23 cellular contexts compared by ENCODE assay signal in genomic region chr16:56493131-56493530, GRCh38. TPM values are rescaled to one million over a fixed set of nuclear protein-coding genes. Genes with fewer than 3 reads are reported as not detected.
DNase-seq lines count a peak whose midpoint lies in the region; ATAC-seq, FAIRE-seq and TF ChIP-seq lines count a peak whose summit lies in the region.
"Had no signal": no experiment of that assay in that cellular context is flagged by ENCODE, and none has a peak within 500 bp of the region (broad histone marks: within the 10 kb centered on the region; RNA-seq: fewer than 3 reads in every experiment).

No MANE protein-coding gene starts in this region.

- H3K27ac ChIP-seq in HepG2 (ENCODE audit: extremely low read length, insufficient read depth, low read length) (no peak overlapping the region), right lobe of liver (no peak overlapping the region)
- H3K27ac ChIP-seq: HL-60, RWPE1 had no signal

- ATAC-seq in HepG2: peak; percentile 83
- no peak for ATAC-seq in right lobe of liver
- ATAC-seq in stimulated activated naive CD8-positive, alpha-beta T cell treated with anti-CD3 and anti-CD28 coated beads, Interleukin-15, Interleukin-2, amounts not matched to agents 100 U/mL and 50 U/mL, for 24 hours: no peak
- no peak for ATAC-seq in naive thymus-derived CD8-positive, alpha-beta T cell

- H3K9me3 Mint-ChIP-seq in naive thymus-derived CD8-positive, alpha-beta T cell: no peaks in the 10 kb centered on the region

- no peak overlapping the region for H3K4me3 Mint-ChIP-seq in naive thymus-derived CD8-positive, alpha-beta T cell

- H3K9me3 ChIP-seq in HepG2 (ENCODE audit: low read length) (no peaks in the 10 kb centered on the region), right lobe of liver (no peaks in the 10 kb centered on the region), adipocyte (ENCODE audit: control insufficient read depth, low read length) (no peaks in the 10 kb centered on the region)
- H3K9me3 ChIP-seq: MG63 had no signal

- no peak overlapping the region for H3K27ac Mint-ChIP-seq in naive thymus-derived CD8-positive, alpha-beta T cell

- H3K79me2 ChIP-seq in HepG2 (ENCODE audit: insufficient read depth, low read length): no peaks in the 10 kb centered on the region

- no peak for TF ChIP-seq EP300 in HepG2 (IDR thresholded peaks at IDR 0.05; ENCODE audit: low read depth in 2 of 2, low read length in 2 of 2)
- no peak for TF ChIP-seq EP300 in HepG2 (CRISPR knock-in tag; IDR thresholded peaks at IDR 0.05; ENCODE audit: borderline replicate concordance)

- H2AFZ ChIP-seq in HepG2 (ENCODE audit: low read length): no peak overlapping the region

- peaks cover 0 to 63% (median 24%) of the 10 kb centered on the region in 3 donors for H3K36me3 Mint-ChIP-seq in naive thymus-derived CD8-positive, alpha-beta T cell

- TF ChIP-seq RAD21 in HepG2 (CRISPR knock-in tag; IDR thresholded peaks at IDR 0.05): no peak

- POLR2A ChIA-PET in HepG2 (lab: Yijun Ruan, JAX): interaction anchor here (0.6 kb wide), 1 partner anchor 93 kb away, joined by 3 read pairs; no protein-coding TSS in a partner anchor
- POLR2A ChIA-PET in naive thymus-derived CD8-positive, alpha-beta T cell (lab: Charles Lee): no interaction called here

- H3K4me1 Mint-ChIP-seq in naive thymus-derived CD8-positive, alpha-beta T cell: peaks cover 0 to 2% (median 0%) of the 10 kb centered on the region in 4 donors

- no peaks in the 10 kb centered on the region for H3K27me3 ChIP-seq in HepG2 (ENCODE audit: control insufficient read depth in 1 of 2, insufficient read depth in 2 of 2, low read length in 2 of 2)
- no peaks in the 10 kb centered on the region for H3K27me3 ChIP-seq in right lobe of liver
- no peaks in the 10 kb centered on the region for H3K27me3 ChIP-seq in adipocyte (replicated peaks; ENCODE audit: control insufficient read depth, insufficient read depth, low read length)
- H3K27me3 ChIP-seq: MG63 had no signal

- DNase-seq in HepG2 (ENCODE audit: low spot score) (peak; percentile 51), right lobe of liver (no peak), adipocyte (ENCODE audit: low read depth) (peak; percentile 23), epithelial cell of esophagus (ENCODE audit: low read depth) (peak; percentile 35), NCI-H2081 (lab: John Stamatoyannopoulos, UW) (no peak), NCI-H510A treated with DMSO at 0.1 percent for 48 hours (lab: John Stamatoyannopoulos, UW) (no peak)
- no peak for DNase-seq in stimulated activated naive CD8-positive, alpha-beta T cell treated with anti-CD3 and anti-CD28 coated beads, Interleukin-15, Interleukin-2, amounts not matched to agents 100 U/mL and 50 U/mL, for 24 hours
- no peak for DNase-seq in naive thymus-derived CD8-positive, alpha-beta T cell
- DNase-seq: 8988T, ACHN, DMS153, DND-41, GOT3, HCEC 1CT, KBM-7, MG63, NCI-H2029 treated with DMSO at 0.1 percent for 48 hours, NCI-H2227 treated with DMSO at 0.1 percent for 48 hours, NCI-H69, SHP77 had no signal

- in situ Hi-C loops in HepG2 (cut with HindIII; ENCODE audit: extremely low pct_ligation_motif_present, low pct_unique_long_range_greater_than_20kb): no loop called here

- WGBS in HepG2 (ENCODE audit: low lambda C conversion rate): 20% methylated on average over 2 of the region's 2 CpGs
- 35% methylated on average over 2 of the region's 2 CpGs for WGBS in right lobe of liver (ENCODE audit: insufficient coverage, low coverage, low lambda C conversion rate, missing lambda C conversion rate)

- CTCF ChIA-PET in HepG2 (lab: Yijun Ruan, JAX; ENCODE audit: low intra/inter-chr PET ratio, low total read pairs): no interaction called here

- no peaks in the 10 kb centered on the region for H3K27me3 Mint-ChIP-seq in naive thymus-derived CD8-positive, alpha-beta T cell

- no peaks in the 10 kb centered on the region for H4K20me1 ChIP-seq in HepG2 (ENCODE audit: insufficient read depth, low read length)

- H3K4me1 ChIP-seq in HepG2 (ENCODE audit: insufficient read depth, low read length) (peaks cover 11% of the 10 kb centered on the region), right lobe of liver (no peaks in the 10 kb centered on the region), adipocyte (ENCODE audit: control insufficient read depth, insufficient read depth, low read length) (no peaks in the 10 kb centered on the region)

- intact Hi-C loops in HepG2 (cut with micrococcal nuclease; ENCODE audit: unreplicated experiment) (no loop called here), right lobe of liver (cut with DNase I) (no loop called here)

- TF ChIP-seq CTCF in HepG2 (CRISPR knock-in tag; IDR thresholded peaks at IDR 0.05): no peak
- TF ChIP-seq CTCF in right lobe of liver (IDR thresholded peaks at IDR 0.05): no peak
- TF ChIP-seq CTCF in epithelial cell of esophagus (IDR thresholded peaks at IDR 0.05; ENCODE audit: insufficient read depth, low read depth, low read length, missing control alignments): no peak

- H3K4me3 ChIP-seq in HepG2 (replicated peaks in 1 of 3; ENCODE audit: insufficient read depth in 1 of 3, low read depth in 2 of 3, low read length in 3 of 3) (no peak overlapping the region), right lobe of liver (no peak overlapping the region), adipocyte (ENCODE audit: low read length) (no peak overlapping the region), epithelial cell of esophagus (ENCODE audit: low read length) (no peak overlapping the region)
- H3K4me3 ChIP-seq: MG63 had no signal

- H3K4me2 ChIP-seq in HepG2 (ENCODE audit: low read depth, low read length): no peak overlapping the region

- H3K9ac ChIP-seq in HepG2 (ENCODE audit: insufficient read depth, low read depth, low read length) (no peak overlapping the region), adipocyte (ENCODE audit: low read length) (no peak overlapping the region)

- no TSS peak for BruUV-seq in HepG2 (replicated peaks; lab: Mats Ljungman, UMichigan)

- TF ChIP-seq POLR2A in HepG2 (IDR thresholded peaks at IDR 0.05; ENCODE audit: insufficient read depth in 1 of 2, low read depth in 2 of 2, low read length in 2 of 2) (no peak), right lobe of liver (IDR thresholded peaks at IDR 0.05) (no peak)

- peak; percentile 36 for FAIRE-seq in HepG2 (lab: Jason Lieb, UNC)
- FAIRE-seq: GM18507 had no signal

- H3K36me3 ChIP-seq in HepG2 (replicated peaks in 1 of 2; ENCODE audit: control insufficient read depth in 1 of 2, insufficient read depth in 2 of 2, low read length in 2 of 2) (peaks cover 1 to 9% of the 10 kb centered on the region in 2 experiments; a peak in 4 of 5 replicates), right lobe of liver (peaks cover 0 to 18% (median 2%) of the 10 kb centered on the region in 4 donors), adipocyte (ENCODE audit: control insufficient read depth, insufficient read depth, low read length, severe bottlenecking) (peaks cover 36% of the 10 kb centered on the region)

RNA-seq across cellular contexts. Expression of gene BBS2, which starts 26.7 kb away (rescaled TPM):
- total RNA-seq in HepG2 (2016; rRNA removed; fragmentation: Illumina TruSeq; extraction: Trizol) (59.7 and 63.5 TPM in 2 replicates), right lobe of liver (10 to 100 TPM in 4 of 6 experiments, 1 to 10 TPM in 2; 5.6 to 18.4 (median 10.5) TPM)
- total RNA-seq in HepG2 (2016; cell fraction: cytosol; rRNA removed; fragmentation: Illumina TruSeq; extraction: Trizol; ENCODE audit: low read depth): 11.6 and 13.5 TPM in 2 replicates
- total RNA-seq in HepG2 (2016; cell fraction: insoluble cytoplasmic fraction; rRNA removed; fragmentation: Illumina TruSeq; extraction: Trizol): 58.4 and 59.3 TPM in 2 replicates
- 13.6 and 15.7 TPM in 2 replicates for total RNA-seq in HepG2 (2016; cell fraction: membrane; rRNA removed; fragmentation: Illumina TruSeq; extraction: Trizol)
- total RNA-seq in HepG2 (2016; cell fraction: nucleus; rRNA removed; fragmentation: Illumina TruSeq; extraction: Trizol): 42.3 and 45.1 TPM in 2 replicates
- polyA plus RNA-seq in HepG2 (2011; rRNA removed): 58.2 and 68.3 TPM in 2 replicates
- 25.1 and 27.0 TPM in 2 replicates for polyA plus RNA-seq in HepG2 (2011; cell fraction: cytosol; rRNA removed)
- 95.3 and 104 TPM in 2 replicates for polyA plus RNA-seq in HepG2 (2011; cell fraction: nucleus; rRNA removed)
- 30.0 and 44.8 TPM in 2 replicates for polyA plus RNA-seq in HepG2 (2012)
- polyA plus RNA-seq in HepG2 (2016; cell fraction: cytosol; fragmentation: Illumina TruSeq; extraction: Trizol; ENCODE audit: low read depth): 2.8 and 2.9 TPM in 2 replicates
- 44.4 and 54.3 TPM in 2 replicates for polyA plus RNA-seq in HepG2 (2016; cell fraction: insoluble cytoplasmic fraction; fragmentation: Illumina TruSeq; extraction: Trizol; ENCODE audit: low read depth)
- polyA plus RNA-seq in HepG2 (2016; cell fraction: membrane; fragmentation: Illumina TruSeq; extraction: Trizol; ENCODE audit: low read depth): 3.6 and 5.8 TPM in 2 replicates
- 51.0 and 65.6 TPM in 2 replicates for polyA plus RNA-seq in HepG2 (2016; cell fraction: nucleus; fragmentation: Illumina TruSeq; extraction: Trizol; ENCODE audit: insufficient read depth, low read depth)
- 43.0 and 46.6 TPM in 2 replicates for polyA minus RNA-seq in HepG2 (2011; rRNA and poly(A)+ RNA removed; ENCODE audit: low replicate concordance)
- polyA minus RNA-seq in HepG2 (2011; cell fraction: cytosol; rRNA and poly(A)+ RNA removed): 29.7 and 39.9 TPM in 2 replicates
- 56.1 and 67.9 TPM in 2 replicates for polyA minus RNA-seq in HepG2 (2011; cell fraction: nucleus; rRNA and poly(A)+ RNA removed)
- total RNA-seq in naive thymus-derived CD8-positive, alpha-beta T cell: 100 to 1,000 TPM in 1 of 2 experiments, 10 to 100 TPM in 1; 94.7 to 107 TPM
- 10 to 100 TPM; 35.7 to 37.6 (median 36.1) TPM for polyA plus RNA-seq in naive thymus-derived CD8-positive, alpha-beta T cell

RNA-seq across cellular contexts. Expression of gene OGFOD1, which starts 41.8 kb away (rescaled TPM):
- total RNA-seq in HepG2 (2016; rRNA removed; fragmentation: Illumina TruSeq; extraction: Trizol): 81.3 and 160 TPM in 2 replicates
- 6.6 and 8.4 TPM in 2 replicates for total RNA-seq in HepG2 (2016; cell fraction: cytosol; rRNA removed; fragmentation: Illumina TruSeq; extraction: Trizol; ENCODE audit: low read depth)
- total RNA-seq in HepG2 (2016; cell fraction: insoluble cytoplasmic fraction; rRNA removed; fragmentation: Illumina TruSeq; extraction: Trizol): 86.8 and 157 TPM in 2 replicates
- 20.3 and 27.2 TPM in 2 replicates for total RNA-seq in HepG2 (2016; cell fraction: membrane; rRNA removed; fragmentation: Illumina TruSeq; extraction: Trizol)
- 53.7 and 58.7 TPM in 2 replicates for total RNA-seq in HepG2 (2016; cell fraction: nucleus; rRNA removed; fragmentation: Illumina TruSeq; extraction: Trizol)
- polyA plus RNA-seq in HepG2 (2011; rRNA removed): 31.1 and 35.2 TPM in 2 replicates
- 20.7 and 32.8 TPM in 2 replicates for polyA plus RNA-seq in HepG2 (2011; cell fraction: cytosol; rRNA removed)
- polyA plus RNA-seq in HepG2 (2011; cell fraction: nucleus; rRNA removed): 11.1 and 14.6 TPM in 2 replicates
- polyA plus RNA-seq in HepG2 (2012): 44.7 and 68.7 TPM in 2 replicates
- polyA plus RNA-seq in HepG2 (2016; cell fraction: cytosol; fragmentation: Illumina TruSeq; extraction: Trizol; ENCODE audit: low read depth): 6.1 and 7.5 TPM in 2 replicates
- polyA plus RNA-seq in HepG2 (2016; cell fraction: insoluble cytoplasmic fraction; fragmentation: Illumina TruSeq; extraction: Trizol; ENCODE audit: low read depth): 139 and 141 TPM in 2 replicates
- polyA plus RNA-seq in HepG2 (2016; cell fraction: membrane; fragmentation: Illumina TruSeq; extraction: Trizol; ENCODE audit: low read depth): 14.8 and 18.5 TPM in 2 replicates
- 48.7 and 52.3 TPM in 2 replicates for polyA plus RNA-seq in HepG2 (2016; cell fraction: nucleus; fragmentation: Illumina TruSeq; extraction: Trizol; ENCODE audit: insufficient read depth, low read depth)
- polyA minus RNA-seq in HepG2 (2011; rRNA and poly(A)+ RNA removed; ENCODE audit: low replicate concordance): 28.6 and 57.3 TPM in 2 replicates
- polyA minus RNA-seq in HepG2 (2011; cell fraction: cytosol; rRNA and poly(A)+ RNA removed): 24.4 and 40.4 TPM in 2 replicates
- 61.2 and 74.1 TPM in 2 replicates for polyA minus RNA-seq in HepG2 (2011; cell fraction: nucleus; rRNA and poly(A)+ RNA removed)
- total RNA-seq in right lobe of liver: 10 to 100 TPM; 12.2 to 32.0 (median 17.4) TPM
- 10 to 100 TPM; 48.0 to 55.0 TPM for total RNA-seq in naive thymus-derived CD8-positive, alpha-beta T cell
- 100 to 1,000 TPM in 2 of 3 donors, 10 to 100 TPM in 1; 94.1 to 109 (median 103) TPM for polyA plus RNA-seq in naive thymus-derived CD8-positive, alpha-beta T cell

RNA-seq across cellular contexts. Expression of gene NUDT21, which starts 42.0 kb away (rescaled TPM):
- total RNA-seq in HepG2 (2016; rRNA removed; fragmentation: Illumina TruSeq; extraction: Trizol): 210 and 320 TPM in 2 replicates
- total RNA-seq in HepG2 (2016; cell fraction: cytosol; rRNA removed; fragmentation: Illumina TruSeq; extraction: Trizol; ENCODE audit: low read depth): 59.7 and 74.4 TPM in 2 replicates
- 213 and 328 TPM in 2 replicates for total RNA-seq in HepG2 (2016; cell fraction: insoluble cytoplasmic fraction; rRNA removed; fragmentation: Illumina TruSeq; extraction: Trizol)
- total RNA-seq in HepG2 (2016; cell fraction: membrane; rRNA removed; fragmentation: Illumina TruSeq; extraction: Trizol): 88.9 and 94.1 TPM in 2 replicates
- 86.2 and 94.1 TPM in 2 replicates for total RNA-seq in HepG2 (2016; cell fraction: nucleus; rRNA removed; fragmentation: Illumina TruSeq; extraction: Trizol)
- polyA plus RNA-seq in HepG2 (2011; rRNA removed): 162 and 177 TPM in 2 replicates
- polyA plus RNA-seq in HepG2 (2011; cell fraction: cytosol; rRNA removed): 66.5 and 107 TPM in 2 replicates
- 51.0 and 61.4 TPM in 2 replicates for polyA plus RNA-seq in HepG2 (2011; cell fraction: nucleus; rRNA removed)
- 136 and 140 TPM in 2 replicates for polyA plus RNA-seq in HepG2 (2012)
- 77.0 and 85.0 TPM in 2 replicates for polyA plus RNA-seq in HepG2 (2016; cell fraction: cytosol; fragmentation: Illumina TruSeq; extraction: Trizol; ENCODE audit: low read depth)
- polyA plus RNA-seq in HepG2 (2016; cell fraction: insoluble cytoplasmic fraction; fragmentation: Illumina TruSeq; extraction: Trizol; ENCODE audit: low read depth): 268 and 272 TPM in 2 replicates
- polyA plus RNA-seq in HepG2 (2016; cell fraction: membrane; fragmentation: Illumina TruSeq; extraction: Trizol; ENCODE audit: low read depth): 76.9 and 88.0 TPM in 2 replicates
- polyA plus RNA-seq in HepG2 (2016; cell fraction: nucleus; fragmentation: Illumina TruSeq; extraction: Trizol; ENCODE audit: insufficient read depth, low read depth): 92.2 and 106 TPM in 2 replicates
- polyA minus RNA-seq in HepG2 (2011; rRNA and poly(A)+ RNA removed; ENCODE audit: low replicate concordance): 103 and 183 TPM in 2 replicates
- polyA minus RNA-seq in HepG2 (2011; cell fraction: cytosol; rRNA and poly(A)+ RNA removed): 89.5 and 101 TPM in 2 replicates
- polyA minus RNA-seq in HepG2 (2011; cell fraction: nucleus; rRNA and poly(A)+ RNA removed): 81.6 and 84.1 TPM in 2 replicates
- total RNA-seq in right lobe of liver: 10 to 100 TPM; 26.2 to 35.8 (median 30.3) TPM
- 100 to 1,000 TPM; 111 to 118 TPM for total RNA-seq in naive thymus-derived CD8-positive, alpha-beta T cell
- polyA plus RNA-seq in naive thymus-derived CD8-positive, alpha-beta T cell: 10 to 100 TPM; 55.5 to 74.1 (median 71.8) TPM

Comparison
In these comparisons a context has a peak if more than half of its experiments do, and no peak if none do; other contexts are left out.
1. DNase-seq: peak in HepG2 (single experiment), adipocyte (single experiment) and epithelial cell of esophagus (single experiment); none in right lobe of liver (0 of 3), NCI-H2081 (0 of 2), NCI-H510A treated with DMSO at 0.1 percent for 48 hours (single experiment), stimulated activated naive CD8-positive, alpha-beta T cell treated with anti-CD3 and anti-CD28 coated beads, Interleukin-15, Interleukin-2, amounts not matched to agents 100 U/mL and 50 U/mL, for 24 hours (single experiment) and naive thymus-derived CD8-positive, alpha-beta T cell (0 of 10).